22 cellular contexts compared by ENCODE assay signal in genomic region chr2:237314198-237314597, GRCh38.
A peak's percentile ranks its signal among the peaks of the same experiment; 100 is the strongest.
DNase-seq lines count a peak whose midpoint lies in the region; ATAC-seq, FAIRE-seq and TF ChIP-seq lines count a peak whose summit lies in the region.
"Had no signal": no experiment of that assay in that cellular context is flagged by ENCODE, and none has a peak within 500 bp of the region (broad histone marks: within the 10 kb centered on the region; RNA-seq: fewer than 3 reads in every experiment).

No MANE protein-coding gene starts in this region.

- H3K9me3 ChIP-seq in cardiac muscle cell (ENCODE audit: low read depth) (no peaks in the 10 kb centered on the region), hepatocyte (ENCODE audit: low read depth) (no peaks in the 10 kb centered on the region), prostate gland (no peaks in the 10 kb centered on the region), upper lobe of right lung (no peaks in the 10 kb centered on the region)
- H3K9me3 ChIP-seq: BLaER1, lower lobe of right lung had no signal

- in situ Hi-C loops in GM13976 (cut with MboI; ENCODE audit: low sequenced_read_pairs, unreplicated experiment), result no loop called here

- DNase-seq in cardiac muscle cell (ENCODE audit: low read depth in 1 of 2, low spot score in 1 of 2), result no peak
- no peak for DNase-seq in Right ventricle myocardium inferior (ENCODE audit: missing footprints)
- no peak for DNase-seq in hepatocyte (ENCODE audit: low spot score)
- no peak for DNase-seq in prostate gland (ENCODE audit: low spot score)
- DNase-seq in upper lobe of right lung, result no peak
- DNase-seq in GM19239 (ENCODE audit: insufficient read length, low spot score), result no peak
- DNase-seq in GM13976 (ENCODE audit: low spot score), result no peak
- DNase-seq: activated CD8-positive, alpha-beta T cell treated with anti-CD3 and anti-CD28 coated beads for 36 hours; activated T-cell treated with anti-CD3 and anti-CD28 coated beads, Interleukin-2, amount 50 U/mL, for 48 hours; brain microvascular endothelial cell; Calu3; erythroblast; glutamatergic neuron; lower lobe of right lung; NCI-H1092 treated with DMSO at 0.1 percent for 48 hours; NCI-H2081 treated with DMSO at 0.1 percent for 48 hours; NCI-H526; SHP77; stimulated activated naive CD8-positive, alpha-beta T cell treated with anti-CD3 and anti-CD28 coated beads, Interleukin-15, amount 100 ng/mL, for 72 hours; WERI-Rb-1 had no signal

- WGBS in hepatocyte (ENCODE audit: low lambda C conversion rate, missing lambda C conversion rate), result 84% methylated on average over 7 of the region's 7 CpGs
- 65% methylated on average over 7 of the region's 7 CpGs for WGBS in prostate gland

- H3K36me3 ChIP-seq in cardiac muscle cell (no peaks in the 10 kb centered on the region), hepatocyte (replicated peaks; ENCODE audit: insufficient read depth, low read depth) (no peaks in the 10 kb centered on the region), prostate gland (no peaks in the 10 kb centered on the region), upper lobe of right lung (no peaks in the 10 kb centered on the region)
- H3K36me3 ChIP-seq: BLaER1, brain microvascular endothelial cell, lower lobe of right lung, WERI-Rb-1 had no signal

- no peak for ATAC-seq in Right ventricle myocardium inferior
- no peak for ATAC-seq in upper lobe of right lung
- ATAC-seq in GM19324 (IDR thresholded peaks at IDR 0.05; ENCODE audit: low FRiP score, unreplicated experiment), result no peak
- ATAC-seq: activated CD8-positive, alpha-beta T cell treated with anti-CD3 and anti-CD28 coated beads for 36 hours; stimulated activated naive CD8-positive, alpha-beta T cell treated with anti-CD3 and anti-CD28 coated beads, Interleukin-15, amount 100 ng/mL, for 72 hours had no signal

- TF ChIP-seq POLR2A in prostate gland (IDR thresholded peaks at IDR 0.05), result no peak

- peak overlapping the region; percentile 99 for H3K27ac ChIP-seq in cardiac muscle cell
- peak overlapping the region; percentile 90 for H3K27ac ChIP-seq in hepatocyte
- peak overlapping the region; percentile 82 to 83 for H3K27ac ChIP-seq in prostate gland
- peak overlapping the region; percentile 75 for H3K27ac ChIP-seq in upper lobe of right lung
- H3K27ac ChIP-seq: BLaER1, WERI-Rb-1 had no signal

- H3K9me2 ChIP-seq in hepatocyte (replicated peaks; ENCODE audit: insufficient read depth), result no peaks in the 10 kb centered on the region

- TF ChIP-seq CTCF in cardiac muscle cell (IDR thresholded peaks at IDR 0.05; ENCODE audit: low read depth, low read length) (no peak), hepatocyte (IDR thresholded peaks at IDR 0.05; ENCODE audit: poor library complexity) (no peak), prostate gland (IDR thresholded peaks at IDR 0.05) (no peak), upper lobe of right lung (IDR thresholded peaks at IDR 0.05) (no peak), GM13976 (IDR thresholded peaks at IDR 0.05; ENCODE audit: borderline replicate concordance, control extremely low read depth, extremely low read depth, insufficient read depth, missing control alignments) (no peak)

- H4K20me1 ChIP-seq in hepatocyte (ENCODE audit: insufficient read depth, poor library complexity, severe bottlenecking), result no peaks in the 10 kb centered on the region
- H4K20me1 ChIP-seq: BLaER1 had no signal

- H3K4me2 ChIP-seq in hepatocyte, result no peak overlapping the region
- H3K4me2 ChIP-seq: BLaER1 had no signal

- H3K4me1 ChIP-seq in cardiac muscle cell (ENCODE audit: low read depth) (peaks cover 21% of the 10 kb centered on the region), hepatocyte (ENCODE audit: insufficient read depth) (peaks cover 26% of the 10 kb centered on the region), prostate gland (replicated peaks) (no peaks in the 10 kb centered on the region), upper lobe of right lung (peaks cover 16% of the 10 kb centered on the region)
- H3K4me1 ChIP-seq: BLaER1 had no signal

- H3K79me2 ChIP-seq in hepatocyte, result no peaks in the 10 kb centered on the region

- H3K4me3 ChIP-seq in cardiac muscle cell (no peak overlapping the region), hepatocyte (no peak overlapping the region), prostate gland (no peak overlapping the region), upper lobe of right lung (no peak overlapping the region)
- H3K4me3 ChIP-seq: BLaER1, lower lobe of right lung had no signal

- no peak for FAIRE-seq in GM19239 (lab: Jason Lieb, UNC)

- H3K27me3 ChIP-seq in cardiac muscle cell (no peaks in the 10 kb centered on the region), hepatocyte (no peaks in the 10 kb centered on the region), prostate gland (replicated peaks; ENCODE audit: insufficient read depth) (no peaks in the 10 kb centered on the region), upper lobe of right lung (no peaks in the 10 kb centered on the region)
- H3K27me3 ChIP-seq: BLaER1, brain microvascular endothelial cell had no signal

- no peak overlapping the region for H2AFZ ChIP-seq in hepatocyte

- intact Hi-C loops in Right ventricle myocardium inferior (cut with DNase I) (loop anchor here (2.0 kb wide), 1 partner anchor 23 kb away; no protein-coding TSS in a partner anchor), prostate gland (cut with DNase I) (no loop called here), upper lobe of right lung (cut with DNase I) (no loop called here)
